21 cellular contexts compared by ENCODE assay signal in the genomic region with DNA sequence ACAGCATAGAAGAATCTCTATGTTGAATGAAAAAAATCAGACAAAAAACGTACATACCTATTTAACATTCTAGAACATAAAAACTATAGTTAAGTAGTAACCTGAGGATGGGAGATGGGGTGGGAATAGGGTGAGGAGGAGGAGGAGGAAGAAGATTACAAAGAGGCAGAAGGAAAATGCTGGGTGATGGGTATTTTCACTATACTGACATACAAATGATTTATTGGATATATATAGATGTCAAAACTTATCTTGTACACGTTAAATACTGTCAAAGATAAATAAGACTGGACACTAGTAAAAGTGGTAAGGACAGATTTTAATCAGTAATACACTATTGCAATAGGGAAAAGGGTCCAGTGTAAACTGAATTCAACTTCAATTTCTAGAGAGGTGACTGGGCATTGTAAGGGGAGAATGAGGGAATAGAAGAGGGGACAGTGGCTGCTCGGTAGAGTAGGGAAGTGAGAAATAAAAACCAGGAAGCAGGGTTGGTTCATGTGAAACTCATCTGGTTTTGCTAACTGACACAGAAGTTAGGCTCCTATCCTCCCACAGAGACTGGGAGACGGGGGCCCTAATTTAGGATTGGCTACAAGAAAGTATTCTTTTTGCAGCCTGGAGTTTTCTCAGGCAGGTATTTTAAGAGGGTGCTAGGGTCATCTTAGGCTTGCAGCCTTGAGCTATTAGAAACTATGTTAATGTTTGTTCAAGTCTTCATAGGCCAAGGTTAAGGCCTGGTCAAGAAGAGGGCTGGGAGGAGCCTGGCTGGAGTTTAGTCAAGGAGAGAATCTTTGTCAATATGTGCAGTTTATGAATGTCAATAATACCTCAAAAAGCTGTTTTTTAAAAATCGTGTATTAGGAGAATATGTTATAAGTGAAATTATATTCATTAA. TPM values are rescaled to one million over a fixed set of nuclear protein-coding genes. Genes with fewer than 3 reads are reported as not detected.
A peak's percentile ranks its signal among the peaks of the same experiment; 100 is the strongest.
DNase-seq lines count a peak whose midpoint lies in the region; ATAC-seq and TF ChIP-seq lines count a peak whose summit lies in the region.
"Had no signal": no experiment of that assay in that cellular context is flagged by ENCODE, and none has a peak within 500 bp of the region (broad histone marks: within the 10 kb centered on the region; RNA-seq: fewer than 3 reads in every experiment).

No MANE protein-coding gene starts in this region.

- H2AFZ ChIP-seq in Karpas-422 (ENCODE audit: low read length) (peak overlapping the region; percentile 89), OCI-LY7 (ENCODE audit: low read length) (peak overlapping the region; percentile 29)
- H2AFZ ChIP-seq: PC-9 had no signal

- H3K9me3 ChIP-seq in DOHH2 (ENCODE audit: control insufficient read depth, insufficient read depth, low read length) (no peaks in the 10 kb centered on the region), Karpas-422 (ENCODE audit: low read length) (no peaks in the 10 kb centered on the region), OCI-LY7 (ENCODE audit: low read length) (no peaks in the 10 kb centered on the region)
- H3K9me3 ChIP-seq: esophagus squamous epithelium, upper lobe of left lung had no signal

- no peaks in the 10 kb centered on the region for H3F3A ChIP-seq in DOHH2 (ENCODE audit: control insufficient read depth, insufficient read depth)

- H3K4me3 ChIP-seq in DOHH2 (ENCODE audit: low read length) (no peak overlapping the region), Karpas-422 (ENCODE audit: low read length) (no peak overlapping the region), OCI-LY7 (ENCODE audit: low read depth, low read length, poor library complexity, severe bottlenecking) (no peak overlapping the region)
- H3K4me3 ChIP-seq: esophagus squamous epithelium, PC-9, upper lobe of left lung had no signal

- H3K4me2 ChIP-seq in DOHH2 (ENCODE audit: low read length) (peak overlapping the region; percentile 20), Karpas-422 (ENCODE audit: low read depth, low read length, poor library complexity, severe bottlenecking) (peak overlapping the region; percentile 48), OCI-LY7 (ENCODE audit: low read length) (peak overlapping the region; percentile 27)
- H3K4me2 ChIP-seq: PC-9 had no signal

- no peak overlapping the region for H3K9ac ChIP-seq in Karpas-422 (ENCODE audit: low read length)

- no peak for TF ChIP-seq CTCF in DOHH2 (IDR thresholded peaks at IDR 0.05; ENCODE audit: low read depth, low read length, poor library complexity, severe bottlenecking)
- no peak for TF ChIP-seq CTCF in OCI-LY7 (conservative IDR thresholded peaks at IDR 0.05; ENCODE audit: low read length)

- no peak for DNase-seq in Karpas-422
- DNase-seq in OCI-LY7 (ENCODE audit: low spot score) = peak; percentile 27
- DNase-seq in medulla oblongata (ENCODE audit: extremely low spot score) = peak; percentile 54
- no peak for DNase-seq in ecto neural progenitor cell (ENCODE audit: low spot score)
- no peak for DNase-seq in HPDE6-E6E7 (ENCODE audit: extremely low spot score)
- DNase-seq: activated CD4-positive, alpha-beta T cell treated with anti-CD3 and anti-CD28 coated beads, Interleukin-2, amount 10 ng/mL, durations not matched to agents 7 days and 5 days; activated naive CD4-positive, alpha-beta T cell treated with anti-CD3 and anti-CD28 coated beads for 36 hours; aorta; DND-41; effector CD8-positive, alpha-beta T cell; esophagus squamous epithelium; left colon; NCI-H2081; NCI-H510A treated with DMSO at 0.1 percent for 48 hours; PC-9; right cardiac atrium; stimulated activated naive CD8-positive, alpha-beta T cell treated with anti-CD3 and anti-CD28 coated beads, Interleukin-15, Interleukin-2, amounts not matched to agents 100 U/mL and 50 U/mL, for 24 hours; upper lobe of left lung had no signal

- no peak for ATAC-seq in GM19463 (IDR thresholded peaks at IDR 0.05; ENCODE audit: unreplicated experiment)
- no peak for ATAC-seq in HG02798 (IDR thresholded peaks at IDR 0.05; ENCODE audit: poor library complexity, unreplicated experiment)
- ATAC-seq: left colon; right cardiac atrium; stimulated activated naive CD8-positive, alpha-beta T cell treated with anti-CD3 and anti-CD28 coated beads, Interleukin-15, Interleukin-2, amounts not matched to agents 100 U/mL and 50 U/mL, for 24 hours had no signal

- H3K27me3 ChIP-seq in DOHH2 (ENCODE audit: control insufficient read depth, low read length) (no peaks in the 10 kb centered on the region), Karpas-422 (ENCODE audit: low read length) (no peaks in the 10 kb centered on the region)
- H3K27me3 ChIP-seq: esophagus squamous epithelium, upper lobe of left lung had no signal

- no peaks in the 10 kb centered on the region for H4K20me1 ChIP-seq in DOHH2 (ENCODE audit: control insufficient read depth, insufficient read depth, low read depth, low read length)
- no peaks in the 10 kb centered on the region for H4K20me1 ChIP-seq in Karpas-422 (ENCODE audit: insufficient read depth, low read depth, low read length)
- H4K20me1 ChIP-seq in OCI-LY7 (ENCODE audit: insufficient read depth, low read length) = no peaks in the 10 kb centered on the region

- no TSS peak for BruUV-seq in OCI-LY7 (replicated peaks; lab: Mats Ljungman, UMichigan)

- H3K36me3 ChIP-seq in DOHH2 (ENCODE audit: control insufficient read depth, low read length) (no peaks in the 10 kb centered on the region), Karpas-422 (ENCODE audit: insufficient read depth, low read length) (no peaks in the 10 kb centered on the region), OCI-LY7 (ENCODE audit: insufficient read depth, low read length) (no peaks in the 10 kb centered on the region)
- H3K36me3 ChIP-seq: upper lobe of left lung had no signal

- H3K9me2 ChIP-seq in DOHH2 (replicated peaks; ENCODE audit: control insufficient read depth, low read length) = no peaks in the 10 kb centered on the region
- H3K9me2 ChIP-seq in Karpas-422 (replicated peaks; ENCODE audit: insufficient read depth, low read length) = no peaks in the 10 kb centered on the region
- no peaks in the 10 kb centered on the region for H3K9me2 ChIP-seq in OCI-LY7 (ENCODE audit: insufficient read depth, low read length)

- POLR2A ChIA-PET in OCI-LY7 (lab: Charles Lee) = interaction anchor here (1.3 to 1.4 kb wide), 2 partner anchors 11 to 18 kb away, joined by 4 to 5 read pairs; no protein-coding TSS in a partner anchor

- H3K27ac ChIP-seq in DOHH2 (ENCODE audit: low read depth, low read length) (no peak overlapping the region), Karpas-422 (ENCODE audit: low read length) (peak overlapping the region; percentile 41; the same call in 1 of the 2 replicates), OCI-LY7 (ENCODE audit: low read depth, low read length, poor library complexity, severe bottlenecking) (no peak overlapping the region)
- H3K27ac ChIP-seq: esophagus squamous epithelium, PC-9, upper lobe of left lung had no signal

- CTCF ChIA-PET in OCI-LY7 (lab: Charles Lee; ENCODE audit: unreplicated experiment) = interaction anchor here (0.9 kb wide), 1 partner anchor 336 kb away, joined by 3 read pairs; no protein-coding TSS in a partner anchor

- intact Hi-C loops in OCI-LY7 (cut with micrococcal nuclease; ENCODE audit: unreplicated experiment) = no loop called here

- peaks cover 30% of the 10 kb centered on the region for H3K4me1 ChIP-seq in DOHH2 (ENCODE audit: control insufficient read depth, low read length)
- peaks cover 36% of the 10 kb centered on the region for H3K4me1 ChIP-seq in Karpas-422 (ENCODE audit: low read length)
- H3K4me1 ChIP-seq in OCI-LY7 (ENCODE audit: insufficient read depth, low read length, poor library complexity, severe bottlenecking) = peaks cover 36% of the 10 kb centered on the region

- H3K79me2 ChIP-seq in DOHH2 (ENCODE audit: control insufficient read depth, low read length) (no peaks in the 10 kb centered on the region), Karpas-422 (ENCODE audit: low read length) (no peaks in the 10 kb centered on the region), OCI-LY7 (ENCODE audit: insufficient read depth, low read depth, low read length) (no peaks in the 10 kb centered on the region)

RNA-seq across cellular contexts. Expression of a gene that starts 15.0 kb away (rescaled TPM):
- total RNA-seq in Karpas-422 (2014; rRNA removed; shearing (Covaris generic); ENCODE audit: low replicate concordance) = 13.3 and 19.7 TPM in 2 replicates
- 13.3 and 18.3 TPM in 2 replicates for total RNA-seq in OCI-LY7 (2014; rRNA removed; shearing (Covaris generic))
- 9.3 and 12.2 TPM in 2 replicates for total RNA-seq in OCI-LY7 (2022)

RNA-seq across cellular contexts. Expression of a gene that starts 36.6 kb away (rescaled TPM):
- 32.0 and 32.1 TPM in 2 replicates for total RNA-seq in Karpas-422 (2014; rRNA removed; shearing (Covaris generic); ENCODE audit: low replicate concordance)
- 9.0 and 10.2 TPM in 2 replicates for total RNA-seq in OCI-LY7 (2014; rRNA removed; shearing (Covaris generic))
- total RNA-seq in OCI-LY7 (2022) = 35.0 and 44.6 TPM in 2 replicates

Comparison
In these comparisons a context has a peak if more than half of its experiments do, and no peak if none do; other contexts are left out.
1. DNase-seq: peak in OCI-LY7 (single experiment) and medulla oblongata (single experiment); none in Karpas-422 (single experiment), ecto neural progenitor cell (single experiment) and HPDE6-E6E7 (single experiment).
2. Peak in every context shown above with its lines, with median percentiles within 50 percentile points of each other: H3K4me2 ChIP-seq.